24 cellular contexts compared by ENCODE assay signal in genomic region chr15:99744142-99744541, GRCh38. TPM values are rescaled to one million over a fixed set of nuclear protein-coding genes. Genes with fewer than 3 reads are reported as not detected.
A peak's percentile ranks its signal among the peaks of the same experiment; 100 is the strongest.
DNase-seq lines count a peak whose midpoint lies in the region; ATAC-seq, FAIRE-seq and TF ChIP-seq lines count a peak whose summit lies in the region.
"Had no signal": no experiment of that assay in that cellular context is flagged by ENCODE, and none has a peak within 500 bp of the region (broad histone marks: within the 10 kb centered on the region; RNA-seq: fewer than 3 reads in every experiment).

No MANE protein-coding gene starts in this region.

- H3K23ac ChIP-seq in H1 (ENCODE audit: insufficient read length), result no peak overlapping the region

- H3K56ac ChIP-seq in H1 (replicated peaks; ENCODE audit: insufficient read length, low read depth, low read length), result no peak overlapping the region

- WGBS in HepG2 (ENCODE audit: low lambda C conversion rate), result 75% methylated on average over 1 of the region's 7 CpGs
- WGBS in right lobe of liver (ENCODE audit: insufficient coverage, low coverage, low lambda C conversion rate, missing lambda C conversion rate), result 89% methylated on average over 3 of the region's 7 CpGs
- WGBS in H1 (ENCODE audit: extremely low coverage in 1 of 2, insufficient coverage in 1 of 2, insufficient read length in 1 of 2, insufficient replicate concordance in 2 of 2, low coverage in 1 of 2, low lambda C conversion rate in 2 of 2, missing lambda C conversion rate in 1 of 2), 2 experiments, result 83% methylated on average over 7 of the region's 7 CpGs; no CpG with 5 or more reads in 1 of the 2 experiments

- in situ Hi-C loops in HepG2 (cut with HindIII; ENCODE audit: extremely low pct_ligation_motif_present, low pct_unique_long_range_greater_than_20kb), result no loop called here

- ATAC-seq in HepG2 (peak; percentile 72), right lobe of liver (no peak)
- ATAC-seq: activated CD4-positive, alpha-beta T cell treated with anti-CD3 and anti-CD28 coated beads for 36 hours; gastrocnemius medialis; upper lobe of right lung had no signal

- peak overlapping the region; percentile 69 for H2AFZ ChIP-seq in HepG2 (ENCODE audit: low read length)
- no peak overlapping the region for H2AFZ ChIP-seq in H1 (ENCODE audit: low read length)

- CTCF ChIA-PET in HepG2 (lab: Yijun Ruan, JAX; ENCODE audit: low intra/inter-chr PET ratio, low total read pairs) (no interaction called here), H1 (lab: Charles Lee; ENCODE audit: partially characterized antibody) (interaction anchor here (0.6 to 12.7 kb wide), 2 partner anchors 10 to 587 kb away, joined by 3 to 92 read pairs; no protein-coding TSS in a partner anchor)

- H3K4me1 ChIP-seq in HepG2 (ENCODE audit: insufficient read depth, low read length) (peaks cover 8% of the 10 kb centered on the region), right lobe of liver (peaks cover 0 to 3% (median under 1%) of the 10 kb centered on the region in 4 donors), H1 (replicated peaks in 1 of 4; ENCODE audit: control insufficient read depth in 3 of 4, insufficient read depth in 4 of 4, low read length in 3 of 4) (no peaks in the 10 kb centered on the region)
- H3K4me1 ChIP-seq: gastrocnemius medialis, Peyer's patch, upper lobe of right lung had no signal

- H3K4me3 ChIP-seq in HepG2 (replicated peaks in 1 of 3; ENCODE audit: insufficient read depth in 1 of 3, low read depth in 2 of 3, low read length in 3 of 3) (no peak overlapping the region), right lobe of liver (no peak overlapping the region), H1 (ENCODE audit: extremely low read depth in 1 of 4, insufficient read depth in 2 of 4, low read depth in 3 of 4, low read length in 4 of 4) (no peak overlapping the region)
- H3K4me3 ChIP-seq: gastrocnemius medialis, Peyer's patch, upper lobe of right lung had no signal

- H3K4me2 ChIP-seq in HepG2 (ENCODE audit: low read depth, low read length), result peak overlapping the region; percentile 33; the same call in 1 of the 2 replicates
- no peak overlapping the region for H3K4me2 ChIP-seq in H1 (ENCODE audit: insufficient read depth in 1 of 2, low read depth in 2 of 2, low read length in 2 of 2)

- H3K9me3 ChIP-seq in HepG2 (ENCODE audit: low read length) (no peaks in the 10 kb centered on the region), right lobe of liver (no peaks in the 10 kb centered on the region), KOPT-K1 (ENCODE audit: insufficient read depth, low read length, poor library complexity, severe bottlenecking) (no peaks in the 10 kb centered on the region), H1 (ENCODE audit: insufficient read depth in 2 of 2, low read depth in 1 of 2, low read length in 1 of 2) (no peaks in the 10 kb centered on the region)
- H3K9me3 ChIP-seq: gastrocnemius medialis, Peyer's patch, upper lobe of right lung had no signal

- no peak for DNase-seq in HepG2 (ENCODE audit: low spot score)
- no peak for DNase-seq in right lobe of liver
- peak in 1 of 2 experiments; percentile 50 for DNase-seq in H1 (ENCODE audit: low read depth in 1 of 2, low spot score in 2 of 2)
- DNase-seq in DMS79 treated with DMSO at 0.1 percent for 48 hours (lab: John Stamatoyannopoulos, UW), result no peak
- no peak for DNase-seq in NCI-H1105 treated with DMSO at 0.1 percent for 48 hours (lab: John Stamatoyannopoulos, UW)
- DNase-seq in D721Med (ENCODE audit: insufficient read length, low spot score), result no peak
- DNase-seq in stimulated activated CD4-positive, alpha-beta T cell treated with anti-CD3 and anti-CD28 coated beads, Interleukin-12 subunit alpha, Interleukin-12 subunit beta, amount 100 ng/mL, for 4 hours, result no peak
- DNase-seq: activated CD4-positive, alpha-beta T cell treated with anti-CD3 and anti-CD28 coated beads for 36 hours; aorta; gastrocnemius medialis; GDM1; H7; kidney glomerular epithelial cell; midbrain; naive B cell; NCI-H1436 treated with DMSO at 0.1 percent for 48 hours; NCI-H226; NCI-H526 treated with DMSO at 0.1 percent for 48 hours; Peyer's patch; SHP77 treated with DMSO at 0.1 percent for 48 hours; stimulated activated naive CD4-positive, alpha-beta T cell; upper lobe of right lung had no signal

- no peak for TF ChIP-seq POLR2A in HepG2 (IDR thresholded peaks at IDR 0.05; ENCODE audit: insufficient read depth in 1 of 2, low read depth in 2 of 2, low read length in 2 of 2)
- no peak for TF ChIP-seq POLR2A in right lobe of liver (IDR thresholded peaks at IDR 0.05)
- TF ChIP-seq POLR2A in H1 (IDR thresholded peaks at IDR 0.05; ENCODE audit: control extremely low read depth in 1 of 2, low read depth in 2 of 2, low read length in 2 of 2), result no peak

- no peak overlapping the region for H3K18ac ChIP-seq in H1 (ENCODE audit: extremely low read depth, low read length)

- intact Hi-C loops in HepG2 (cut with micrococcal nuclease; ENCODE audit: unreplicated experiment), result no loop called here
- intact Hi-C loops in right lobe of liver (cut with DNase I), result no loop called here

- H4K5ac ChIP-seq in H1 (ENCODE audit: insufficient read length, low read depth, low read length), result no peak overlapping the region

- peaks cover 3 to 16% of the 10 kb centered on the region in 2 experiments for H3K27me3 ChIP-seq in HepG2 (ENCODE audit: control insufficient read depth in 1 of 2, insufficient read depth in 2 of 2, low read length in 2 of 2)
- no peaks in the 10 kb centered on the region for H3K27me3 ChIP-seq in right lobe of liver
- H3K27me3 ChIP-seq in H1 (replicated peaks in 1 of 4; ENCODE audit: control insufficient read depth in 3 of 4, extremely low read depth in 1 of 4, insufficient read depth in 3 of 4, low read length in 3 of 4), result no peaks in the 10 kb centered on the region
- H3K27me3 ChIP-seq: gastrocnemius medialis, Peyer's patch, upper lobe of right lung had no signal

- TF ChIP-seq RAD21 in HepG2 (CRISPR knock-in tag; IDR thresholded peaks at IDR 0.05) (no peak), H1 (IDR thresholded peaks at IDR 0.05 in 1 of 2, conservative IDR thresholded peaks at IDR 0.05 in 1 of 2; ENCODE audit: low read depth in 2 of 2, low read length in 2 of 2) (0 out of 4 replicates have a peak, but pooled peaks have one; percentile 1 to 3)

- POLR2A ChIA-PET in HepG2 (lab: Yijun Ruan, JAX) (no interaction called here), H1 (lab: Charles Lee; ENCODE audit: partially characterized antibody) (no interaction called here)

- no peaks in the 10 kb centered on the region for H3K79me1 ChIP-seq in H1 (ENCODE audit: low read depth, low read length)

- H3K27ac ChIP-seq in HepG2 (ENCODE audit: extremely low read length, insufficient read depth, low read length), result no peak overlapping the region
- H3K27ac ChIP-seq in right lobe of liver, result no peak overlapping the region
- peak overlapping the region; percentile 30 for H3K27ac ChIP-seq in KOPT-K1 (ENCODE audit: low read depth, low read length, poor library complexity, severe bottlenecking)
- H3K27ac ChIP-seq in H1 (ENCODE audit: low read depth, low read length), result no peak overlapping the region
- H3K27ac ChIP-seq: gastrocnemius medialis, Peyer's patch, upper lobe of right lung had no signal

- TF ChIP-seq EP300 in HepG2 (IDR thresholded peaks at IDR 0.05; ENCODE audit: low read depth in 2 of 2, low read length in 2 of 2), result no peak
- TF ChIP-seq EP300 in HepG2 (CRISPR knock-in tag; IDR thresholded peaks at IDR 0.05; ENCODE audit: borderline replicate concordance), result no peak
- TF ChIP-seq EP300 in H1 (IDR thresholded peaks at IDR 0.05; ENCODE audit: borderline replicate concordance in 1 of 2, low read depth in 2 of 2, low read length in 2 of 2), result no peak

- no TSS peak for BruUV-seq in HepG2 (replicated peaks; lab: Mats Ljungman, UMichigan)

- H3K36me3 ChIP-seq in HepG2 (replicated peaks in 1 of 2; ENCODE audit: control insufficient read depth in 1 of 2, insufficient read depth in 2 of 2, low read length in 2 of 2) (no peaks in the 10 kb centered on the region), right lobe of liver (no peaks in the 10 kb centered on the region), KOPT-K1 (ENCODE audit: insufficient read depth, low read length) (no peaks in the 10 kb centered on the region), H1 (ENCODE audit: control insufficient read depth in 2 of 4, insufficient read depth in 4 of 4, low read length in 3 of 4) (no peaks in the 10 kb centered on the region)
- H3K36me3 ChIP-seq: gastrocnemius medialis, Peyer's patch, upper lobe of right lung had no signal

- H4K20me1 ChIP-seq in HepG2 (ENCODE audit: insufficient read depth, low read length), result no peaks in the 10 kb centered on the region
- H4K20me1 ChIP-seq in H1 (replicated peaks in 1 of 2; ENCODE audit: control insufficient read depth in 1 of 2, insufficient read depth in 2 of 2, low read length in 2 of 2), result no peaks in the 10 kb centered on the region

- TF ChIP-seq CTCF in HepG2 (CRISPR knock-in tag; IDR thresholded peaks at IDR 0.05), result peak; percentile 31
- TF ChIP-seq CTCF in right lobe of liver (IDR thresholded peaks at IDR 0.05), result no peak
- peak in 2 of 3 experiments; percentile 52; a peak in 2 of 4 replicates for TF ChIP-seq CTCF in H1 (IDR thresholded peaks at IDR 0.05; ENCODE audit: control extremely low read depth in 1 of 3, insufficient read depth in 1 of 3, low read depth in 1 of 3, low read length in 3 of 3)
- TF ChIP-seq CTCF in D721Med (IDR thresholded peaks at IDR 0.05; ENCODE audit: insufficient read depth, missing control alignments), result no peak

- H3K23me2 ChIP-seq in H1 (ENCODE audit: low read depth, low read length), result no peaks in the 10 kb centered on the region

- peak overlapping the region; percentile 80; the same call in 1 of the 2 replicates for H4K8ac ChIP-seq in H1 (ENCODE audit: extremely low read depth, insufficient read depth, low read length)

- no peak overlapping the region for H2BK15ac ChIP-seq in H1 (ENCODE audit: low read length)

- H2BK12ac ChIP-seq in H1 (ENCODE audit: low read depth, low read length), result no peak overlapping the region

- H3K79me2 ChIP-seq in HepG2 (ENCODE audit: insufficient read depth, low read length) (no peaks in the 10 kb centered on the region), H1 (ENCODE audit: control insufficient read depth in 1 of 2, insufficient read depth in 2 of 2, low read length in 2 of 2) (no peaks in the 10 kb centered on the region)

- H3K4ac ChIP-seq in H1 (replicated peaks; ENCODE audit: insufficient read length, low read depth, low read length), result no peak overlapping the region

- FAIRE-seq in HepG2 (lab: Jason Lieb, UNC), result no peak
- FAIRE-seq in H1 (lab: Jason Lieb, UNC), result no peak
- FAIRE-seq in D721Med (lab: Jason Lieb, UNC), result no peak
- FAIRE-seq: bronchial epithelial cell had no signal

- no peak overlapping the region for H3K14ac ChIP-seq in H1 (ENCODE audit: insufficient read length)

- H2BK20ac ChIP-seq in H1 (ENCODE audit: low read length), result no peak overlapping the region

- H3K9ac ChIP-seq in HepG2 (ENCODE audit: insufficient read depth, low read depth, low read length) (no peak overlapping the region), H1 (replicated peaks in 1 of 4; ENCODE audit: extremely low read depth in 1 of 4, low read depth in 3 of 4, low read length in 3 of 4) (no peak overlapping the region)

- no peak overlapping the region for H2BK120ac ChIP-seq in H1 (replicated peaks; ENCODE audit: low read depth, low read length)

- H2AK5ac ChIP-seq in H1 (ENCODE audit: low read depth, low read length), result no peak overlapping the region

- no peak overlapping the region for H4K91ac ChIP-seq in H1 (replicated peaks; ENCODE audit: insufficient read length, low read length)

- no peak overlapping the region for H2BK5ac ChIP-seq in H1 (ENCODE audit: low read depth, low read length)

RNA-seq across cellular contexts. Expression of gene LYSMD4, which starts 10.9 kb away (rescaled TPM):
- 5.6 and 8.5 TPM in 2 replicates for total RNA-seq in HepG2 (2016; rRNA removed; fragmentation: Illumina TruSeq; extraction: Trizol)
- total RNA-seq in HepG2 (2016; cell fraction: cytosol; rRNA removed; fragmentation: Illumina TruSeq; extraction: Trizol; ENCODE audit: low read depth), result 1.4 TPM in 2 replicates
- total RNA-seq in HepG2 (2016; cell fraction: insoluble cytoplasmic fraction; rRNA removed; fragmentation: Illumina TruSeq; extraction: Trizol), result 4.3 and 8.0 TPM in 2 replicates
- total RNA-seq in HepG2 (2016; cell fraction: membrane; rRNA removed; fragmentation: Illumina TruSeq; extraction: Trizol), result 4.1 and 4.7 TPM in 2 replicates
- 10.5 and 12.4 TPM in 2 replicates for total RNA-seq in HepG2 (2016; cell fraction: nucleus; rRNA removed; fragmentation: Illumina TruSeq; extraction: Trizol)
- polyA plus RNA-seq in HepG2 (2011; rRNA removed), result 7.4 and 7.9 TPM in 2 replicates
- polyA plus RNA-seq in HepG2 (2011; cell fraction: cytosol; rRNA removed), result 5.0 and 5.5 TPM in 2 replicates
- 35.1 and 36.9 TPM in 2 replicates for polyA plus RNA-seq in HepG2 (2011; cell fraction: nucleus; rRNA removed)
- 5.9 and 7.0 TPM in 2 replicates for polyA plus RNA-seq in HepG2 (2012)
- 1.8 and 2.4 TPM in 2 replicates for polyA plus RNA-seq in HepG2 (2016; cell fraction: cytosol; fragmentation: Illumina TruSeq; extraction: Trizol; ENCODE audit: low read depth)
- 4.1 and 5.3 TPM in 2 replicates for polyA plus RNA-seq in HepG2 (2016; cell fraction: insoluble cytoplasmic fraction; fragmentation: Illumina TruSeq; extraction: Trizol; ENCODE audit: low read depth)
- polyA plus RNA-seq in HepG2 (2016; cell fraction: membrane; fragmentation: Illumina TruSeq; extraction: Trizol; ENCODE audit: low read depth), result 2.8 and 3.1 TPM in 2 replicates
- 16.2 and 18.0 TPM in 2 replicates for polyA plus RNA-seq in HepG2 (2016; cell fraction: nucleus; fragmentation: Illumina TruSeq; extraction: Trizol; ENCODE audit: insufficient read depth, low read depth)
- polyA minus RNA-seq in HepG2 (2011; rRNA and poly(A)+ RNA removed; ENCODE audit: low replicate concordance), result 7.4 and 8.7 TPM in 2 replicates
- polyA minus RNA-seq in HepG2 (2011; cell fraction: cytosol; rRNA and poly(A)+ RNA removed), result 1.3 and 1.4 TPM in 2 replicates
- 16.1 and 17.4 TPM in 2 replicates for polyA minus RNA-seq in HepG2 (2011; cell fraction: nucleus; rRNA and poly(A)+ RNA removed)
- total RNA-seq in right lobe of liver, result 1 to 10 TPM; 2.8 to 7.0 (median 5.1) TPM
- 16.0 and 17.5 TPM in 2 replicates for total RNA-seq in H1 (2021; fragmentation: NEBNext Ultra II Directional; extraction: Animal tissue kit (Norgen Biotek cat#: 25700))
- polyA plus RNA-seq in H1 (2011; rRNA removed), result 7.5 and 11.3 TPM in 2 replicates
- polyA plus RNA-seq in H1 (2011; cell fraction: cytosol; rRNA removed), result 13.6 TPM
- 27.5 TPM for polyA plus RNA-seq in H1 (2011; cell fraction: nucleus; rRNA removed)
- 12.1 to 14.4 TPM (median 13.3 TPM) in 4 replicates for polyA plus RNA-seq in H1 (2012, experiment 1 of 2)
- 8.9 TPM for polyA plus RNA-seq in H1 (2012, experiment 2 of 2)
- polyA plus RNA-seq in H1 (2013, experiment 1 of 2), result 12.4 TPM
- polyA plus RNA-seq in H1 (2013, experiment 2 of 2), result 10.9 TPM
- 11.8 and 12.3 TPM in 2 replicates for polyA minus RNA-seq in H1 (2011; rRNA and poly(A)+ RNA removed)
- polyA minus RNA-seq in H1 (2011; cell fraction: cytosol; rRNA and poly(A)+ RNA removed), result 5.9 TPM
- polyA minus RNA-seq in H1 (2011; cell fraction: nucleus; rRNA and poly(A)+ RNA removed), result 19.0 TPM

Comparison
In these comparisons a context has a peak if more than half of its experiments do, and no peak if none do; other contexts are left out.
1. CTCF ChIP-seq: peak in HepG2 (single experiment) and H1 (2 of 3); none in right lobe of liver (0 of 4) and D721Med (single experiment).
2. Of the 41 proteins assayed by ChIP-seq in both HepG2 and H1: peak only in HepG2: none; only in H1: RAD21; in both: CTCF; in neither: 39.